8 cellular contexts compared by ENCODE assay signal in genomic region chr15:31387483-31388118, GRCh38.
DNase-seq lines count a peak whose midpoint lies in the region; ATAC-seq and TF ChIP-seq lines count a peak whose summit lies in the region.

No MANE protein-coding gene starts in this region.

- H3K27ac ChIP-seq in body of pancreas (peak overlapping the region; percentile 68 to 81 (median 80)), esophagus squamous epithelium (peak overlapping the region in 2 of 4 donors; percentile 58 to 63)
- H3K27ac ChIP-seq in naive thymus-derived CD4-positive, alpha-beta T cell (ENCODE audit: low read depth, low read length): peak overlapping the region; percentile 43

- TF ChIP-seq POLR2A in body of pancreas (IDR thresholded peaks at IDR 0.05): peak in 2 of 3 donors; percentile 55 to 60
- no peak for TF ChIP-seq POLR2A in esophagus squamous epithelium (IDR thresholded peaks at IDR 0.05)

- H3K4me1 ChIP-seq in body of pancreas (peaks cover 37% of the 10 kb centered on the region), esophagus squamous epithelium (peaks cover 5 to 30% (median 16%) of the 10 kb centered on the region in 3 donors)
- peaks cover 35 to 54% of the 10 kb centered on the region in 2 donors for H3K4me1 ChIP-seq in naive thymus-derived CD4-positive, alpha-beta T cell (ENCODE audit: control insufficient read depth in 2 of 2, insufficient read depth in 2 of 2, low read length in 2 of 2)

- H3K4me3 Mint-ChIP-seq in naive thymus-derived CD4-positive, alpha-beta T cell: peak overlapping the region; percentile 42 to 81 (median 57)

- peaks cover 0 to 6% (median 0%) of the 10 kb centered on the region in 11 donors for H3K9me3 Mint-ChIP-seq in naive thymus-derived CD4-positive, alpha-beta T cell

- peaks cover 35 to 78% (median 62%) of the 10 kb centered on the region in 7 donors for H3K4me1 Mint-ChIP-seq in naive thymus-derived CD4-positive, alpha-beta T cell

- CTCF ChIA-PET in naive thymus-derived CD4-positive, alpha-beta T cell (lab: Charles Lee): interaction anchor here (1.0 kb wide), 1 partner anchor 26 kb away, joined by 7 read pairs; no protein-coding TSS in a partner anchor

- H3K27me3 ChIP-seq in body of pancreas (no peaks in the 10 kb centered on the region), esophagus squamous epithelium (no peaks in the 10 kb centered on the region)
- no peaks in the 10 kb centered on the region for H3K27me3 ChIP-seq in naive thymus-derived CD4-positive, alpha-beta T cell (ENCODE audit: control insufficient read depth in 2 of 2, insufficient read depth in 2 of 2, low read length in 2 of 2)

- POLR2A ChIA-PET in naive thymus-derived CD4-positive, alpha-beta T cell (lab: Charles Lee): interaction anchor here (0.7 to 0.9 kb wide), 2 partner anchors 51 to 55 kb away, joined by 3 read pairs; no protein-coding TSS in a partner anchor

- intact Hi-C loops in body of pancreas (cut with DNase I) (no loop called here), esophagus squamous epithelium (cut with DNase I) (no loop called here)
- intact Hi-C loops in naive thymus-derived CD4-positive, alpha-beta T cell (cut with micrococcal nuclease): loop anchor here (1.0 to 5.0 kb wide), 6 partner anchors 9 to 100 kb away; no protein-coding TSS in a partner anchor

- H3K4me3 ChIP-seq in body of pancreas (no peak overlapping the region), esophagus squamous epithelium (no peak overlapping the region)
- H3K4me3 ChIP-seq in naive thymus-derived CD4-positive, alpha-beta T cell (ENCODE audit: low read length): no peak overlapping the region

- H3K9me3 ChIP-seq in body of pancreas: no peaks in the 10 kb centered on the region
- no peaks in the 10 kb centered on the region for H3K9me3 ChIP-seq in naive thymus-derived CD4-positive, alpha-beta T cell (ENCODE audit: control insufficient read depth in 2 of 3, low read length in 3 of 3)
- no peaks in the 10 kb centered on the region for H3K9me3 ChIP-seq in esophagus squamous epithelium

- 8 to 10% methylated on average over 6 of the region's 6 CpGs for WGBS in body of pancreas, 2 donors
- WGBS in esophagus squamous epithelium, 2 donors: 9 to 32% methylated on average over 4 to 6 of the region's 6 CpGs

- H3K36me3 ChIP-seq in body of pancreas (replicated peaks in 1 of 2; ENCODE audit: insufficient read depth in 1 of 2, low read depth in 2 of 2) (no peaks in the 10 kb centered on the region), esophagus squamous epithelium (peaks cover 0 to 6% (median 0%) of the 10 kb centered on the region in 3 donors)
- no peaks in the 10 kb centered on the region for H3K36me3 ChIP-seq in naive thymus-derived CD4-positive, alpha-beta T cell (ENCODE audit: control insufficient read depth in 2 of 3, insufficient read depth in 3 of 3, low read length in 3 of 3)

- TF ChIP-seq CTCF in body of pancreas (IDR thresholded peaks at IDR 0.05) (peak in 1 of 7 experiments; percentile 18), esophagus squamous epithelium (IDR thresholded peaks at IDR 0.05) (no peak)

- no peaks in the 10 kb centered on the region for H3K27me3 Mint-ChIP-seq in naive thymus-derived CD4-positive, alpha-beta T cell

- ATAC-seq in body of pancreas (peak; percentile 89), GM21576 (IDR thresholded peaks at IDR 0.05; ENCODE audit: unreplicated experiment) (no peak)
- ATAC-seq in naive thymus-derived CD4-positive, alpha-beta T cell: peak; percentile 34

- peak; percentile 12 for DNase-seq in DMS53 treated with DMSO at 0.1 percent for 48 hours (lab: John Stamatoyannopoulos, UW; ENCODE audit: unreplicated experiment)
- DNase-seq in NCI-H2196 treated with DMSO at 0.1 percent for 48 hours (lab: John Stamatoyannopoulos, UW; ENCODE audit: unreplicated experiment): peak; percentile 31
- DNase-seq in body of pancreas: peak; percentile 93 to 97 (median 96)
- DNase-seq in naive thymus-derived CD4-positive, alpha-beta T cell: peak in 1 of 9 donors; percentile 31
- DNase-seq in epidermal melanocyte (ENCODE audit: insufficient read length, low spot score): no peak
- DNase-seq in esophagus squamous epithelium (lab: John Stamatoyannopoulos, UW): no peak
- DNase-seq in ecto neural progenitor cell (ENCODE audit: low spot score): no peak

- H3K36me3 Mint-ChIP-seq in naive thymus-derived CD4-positive, alpha-beta T cell: peaks cover 0 to 42% (median 4%) of the 10 kb centered on the region in 5 donors

- H3K27ac Mint-ChIP-seq in naive thymus-derived CD4-positive, alpha-beta T cell: peak overlapping the region; percentile 46 to 90 (median 76)

Comparison
In these comparisons a context has a peak if more than half of its experiments do, and no peak if none do; other contexts are left out.
1. DNase-seq: peak in DMS53 treated with DMSO at 0.1 percent for 48 hours (single experiment), NCI-H2196 treated with DMSO at 0.1 percent for 48 hours (single experiment) and body of pancreas (4 of 4); none in epidermal melanocyte (single experiment), esophagus squamous epithelium (single experiment) and ecto neural progenitor cell (single experiment).
2. POLR2A ChIP-seq: peak in body of pancreas (2 of 3); none in esophagus squamous epithelium (0 of 4).
3. intact Hi-C loops: an anchor here in naive thymus-derived CD4-positive, alpha-beta T cell (1.0 to 5.0 kb wide); none called in body of pancreas and esophagus squamous epithelium.